In genomic region chrX:7083468-7084396, GRCh38 we compare ENCODE assay signal across 9 cellular contexts.
DNase-seq lines count a peak whose midpoint lies in the region; ATAC-seq and TF ChIP-seq lines count a peak whose summit lies in the region.
"Had no signal": no experiment of that assay in that cellular context is flagged by ENCODE, and none has a peak within 500 bp of the region (broad histone marks: within the 10 kb centered on the region; RNA-seq: fewer than 3 reads in every experiment).

No MANE protein-coding gene starts in this region.

- peaks cover 12% of the 10 kb centered on the region for H3K36me3 Mint-ChIP-seq in mesothelial cell of epicardium

- H3K4me3 Mint-ChIP-seq in mesothelial cell of epicardium: no peak overlapping the region

- H3F3A ChIP-seq in SK-N-SH (replicated peaks; ENCODE audit: insufficient read depth): peaks cover 6% of the 10 kb centered on the region

- H3K27ac ChIP-seq in AG04450 (ENCODE audit: low read depth, low read length): no peak overlapping the region
- H3K27ac ChIP-seq in SK-N-SH (ENCODE audit: low read depth in 2 of 2, low read length in 1 of 2): peak overlapping the region in 1 of 2 experiments; percentile 40; a peak in 1 of 4 replicates

- POLR2A ChIA-PET in AG04450 (lab: Yijun Ruan, JAX) (no interaction called here), SK-N-SH (lab: Yijun Ruan, JAX) (no interaction called here)

- peaks cover 4% of the 10 kb centered on the region; the same call in 1 of the 2 replicates for H3K79me2 ChIP-seq in SK-N-SH (ENCODE audit: insufficient read depth)

- H3K27me3 ChIP-seq in AG04450 (ENCODE audit: control insufficient read depth, insufficient read depth, low read length) (no peaks in the 10 kb centered on the region), SK-N-SH (ENCODE audit: insufficient read depth) (no peaks in the 10 kb centered on the region)

- peaks cover 37% of the 10 kb centered on the region for H4K20me1 ChIP-seq in SK-N-SH (ENCODE audit: insufficient read depth)

- H3K27me3 Mint-ChIP-seq in mesothelial cell of epicardium (ENCODE audit: low read depth): no peaks in the 10 kb centered on the region

- no peak for TF ChIP-seq RAD21 in SK-N-SH (IDR thresholded peaks at IDR 0.05; ENCODE audit: low read length)

- no peak overlapping the region for H2AFZ ChIP-seq in SK-N-SH (ENCODE audit: low read depth)

- H3K9me3 Mint-ChIP-seq in mesothelial cell of epicardium: no peaks in the 10 kb centered on the region

- H3K36me3 ChIP-seq in SK-N-SH (replicated peaks in 1 of 2; ENCODE audit: control insufficient read depth in 1 of 2, insufficient read depth in 2 of 2, low read length in 1 of 2): no peaks in the 10 kb centered on the region

- H3K4me3 ChIP-seq in AG04450 (ENCODE audit: low read depth, low read length) (peak overlapping the region; percentile 17; the same call in 1 of the 2 replicates), SK-N-SH (ENCODE audit: low read depth in 2 of 2, low read length in 1 of 2) (no peak overlapping the region)
- H3K4me3 ChIP-seq: skin epidermis had no signal

- H3K9me2 ChIP-seq in SK-N-SH: no peaks in the 10 kb centered on the region

- ATAC-seq in GM19035 (IDR thresholded peaks at IDR 0.05; ENCODE audit: unreplicated experiment) (peak; percentile 89), HG03175 (IDR thresholded peaks at IDR 0.05; ENCODE audit: unreplicated experiment) (peak; percentile 95)

- no peak overlapping the region for H3K27ac Mint-ChIP-seq in mesothelial cell of epicardium

- peak in 1 of 2 experiments; percentile 65; a peak in 1 of 4 replicates for TF ChIP-seq EP300 in SK-N-SH (IDR thresholded peaks at IDR 0.05; ENCODE audit: borderline replicate concordance in 1 of 2, low read depth in 1 of 2, low read length in 1 of 2)

- H3K9ac ChIP-seq in SK-N-SH: no peak overlapping the region

- no peak for TF ChIP-seq CTCF in AG04450 (IDR thresholded peaks at IDR 0.05; ENCODE audit: low read depth, low read length)
- no peak for TF ChIP-seq CTCF in SK-N-SH (IDR thresholded peaks at IDR 0.05)
- no peak for TF ChIP-seq CTCF in mesothelial cell of epicardium (IDR thresholded peaks at IDR 0.05; ENCODE audit: unreplicated experiment)

- 72% methylated on average over 21 of the region's 21 CpGs for WGBS in SK-N-SH (ENCODE audit: low lambda C conversion rate)

- peaks cover 3% of the 10 kb centered on the region for H3K4me1 Mint-ChIP-seq in mesothelial cell of epicardium

- H3K4me1 ChIP-seq in SK-N-SH (ENCODE audit: control insufficient read depth in 1 of 2, insufficient read depth in 2 of 2, low read depth in 1 of 2, low read length in 1 of 2): peaks cover 0 to 6% of the 10 kb centered on the region in 2 experiments; a peak in 3 of 4 replicates

- CTCF ChIA-PET in AG04450 (lab: Charles Lee) (no interaction called here), SK-N-SH (lab: Yijun Ruan, JAX) (no interaction called here)

- H3K4me2 ChIP-seq in SK-N-SH: peak overlapping the region; percentile 70; the same call in 1 of the 2 replicates

- H3K9me3 ChIP-seq in AG04450 (ENCODE audit: control insufficient read depth, insufficient read depth, low read length) (no peaks in the 10 kb centered on the region), SK-N-SH (no peaks in the 10 kb centered on the region)

- peak; percentile 72 for DNase-seq in AG04450 (ENCODE audit: low read depth, low spot score)
- no peak for DNase-seq in SK-N-SH
- DNase-seq in activated naive CD8-positive, alpha-beta T cell treated with anti-CD3 and anti-CD28 coated beads, Interleukin-2, amount 50 U/mL, for 16 hours (ENCODE audit: low read depth, low spot score): peak; percentile 7
- DNase-seq in myocyte (ENCODE audit: low read depth): peak; percentile 88
- DNase-seq in occipital lobe (lab: John Stamatoyannopoulos, UW): no peak
- DNase-seq in mesothelial cell of epicardium (ENCODE audit: low spot score in 2 of 2, unreplicated experiment in 2 of 2): no peak

TF ChIP-seq in SK-N-SH, 30 proteins besides CTCF, POLR2A, EP300 and RAD21:
- TF ChIP-seq TCF12 (IDR thresholded peaks at IDR 0.05) (peak; percentile 89), FOSL2 (IDR thresholded peaks at IDR 0.05; ENCODE audit: borderline replicate concordance, low read depth) (peak; percentile 78; the same call in 1 of the 2 replicates), CHD2 (IDR thresholded peaks at IDR 0.05; ENCODE audit: low read length, partially characterized antibody) (no peak), TEAD4 (IDR thresholded peaks at IDR 0.05; ENCODE audit: borderline replicate concordance, insufficient read depth) (0 out of 2 replicates have a peak, but pooled peaks have one; percentile 63), JUND (IDR thresholded peaks at IDR 0.05) (peak; percentile 83), NRF1 (IDR thresholded peaks at IDR 0.05; ENCODE audit: low read depth, low read length) (no peak), SIN3A (IDR thresholded peaks at IDR 0.05; ENCODE audit: borderline replicate concordance, low read depth, low read length) (0 out of 2 replicates have a peak, but pooled peaks have one; percentile 45), MAX (IDR thresholded peaks at IDR 0.05; ENCODE audit: low read depth) (peak; percentile 58; the same call in 1 of the 2 replicates), PBX3 (IDR thresholded peaks at IDR 0.05) (peak; percentile 50), RFX5 (IDR thresholded peaks at IDR 0.05; ENCODE audit: low read length) (no peak), ELF1 (IDR thresholded peaks at IDR 0.05) (peak; percentile 70), MEF2A (IDR thresholded peaks at IDR 0.05; ENCODE audit: borderline replicate concordance, low read depth) (no peak), NFIC (IDR thresholded peaks at IDR 0.05; ENCODE audit: borderline replicate concordance) (peak; percentile 64; the same call in 1 of the 2 replicates), POLR2AphosphoS5 (IDR thresholded peaks at IDR 0.05; ENCODE audit: low read depth, low read length) (peak; percentile 30; the same call in 1 of the 2 replicates), RXRA (IDR thresholded peaks at IDR 0.05; ENCODE audit: borderline replicate concordance, low read depth) (peak; percentile 77)

Comparison
In these comparisons a context has a peak if more than half of its experiments do, and no peak if none do; other contexts are left out.
1. DNase-seq: peak in AG04450 (single experiment), activated naive CD8-positive, alpha-beta T cell treated with anti-CD3 and anti-CD28 coated beads, Interleukin-2, amount 50 U/mL, for 16 hours (single experiment) and myocyte (single experiment); none in SK-N-SH (single experiment), occipital lobe (single experiment) and mesothelial cell of epicardium (0 of 2).